ENCODE assay signal across 1 cellular context in the genomic region with DNA sequence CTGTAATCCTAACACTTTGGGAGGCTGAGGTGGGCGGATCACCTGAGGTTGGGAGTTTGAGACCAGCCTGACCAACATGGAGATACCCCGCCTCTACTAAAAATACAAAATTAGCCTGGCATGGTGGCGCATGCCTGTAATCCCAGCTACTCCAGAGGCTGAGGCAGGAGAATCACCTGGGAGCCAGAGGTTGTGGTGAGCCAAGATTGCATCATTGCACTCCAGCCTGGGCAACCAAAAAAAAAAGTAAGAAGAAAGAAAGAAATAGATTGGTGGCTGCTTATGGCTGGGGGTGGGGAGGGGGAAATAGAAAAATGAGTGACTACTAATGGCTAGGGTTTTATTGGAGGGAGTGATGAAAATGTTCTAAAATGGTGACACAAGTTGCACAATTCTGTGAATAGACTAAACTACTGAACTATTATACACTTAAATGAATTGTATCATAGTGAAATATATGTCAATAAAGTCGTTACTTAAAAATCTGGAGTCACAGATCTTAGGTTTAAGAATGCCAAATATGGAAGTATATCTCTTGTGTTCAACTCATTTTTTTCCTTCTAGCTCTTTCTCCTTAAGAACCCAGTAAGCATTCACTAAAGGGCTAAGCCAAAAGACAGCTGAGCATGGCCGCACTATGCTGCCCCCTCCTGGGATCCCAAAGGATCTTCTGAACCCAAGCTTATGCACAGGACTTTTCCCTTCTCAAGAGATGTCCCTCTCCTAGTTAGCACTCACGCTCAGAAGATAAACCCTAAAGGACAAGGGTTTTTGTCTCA.
TF ChIP-seq lines count a peak whose summit lies in the region.

No MANE protein-coding gene starts in this region.

TF ChIP-seq in HEK293, 187 proteins besides CTCF, POLR2A, EP300 and RAD21 (continued from another document):
- TF ChIP-seq PRDM4 (tag by site-specific recombination; IDR thresholded peaks at IDR 0.05) (no peak), ZNF248 (tag by site-specific recombination; IDR thresholded peaks at IDR 0.05) (no peak), ZNF169 (tag by site-specific recombination; IDR thresholded peaks at IDR 0.05) (no peak), ZBTB17 (tag by site-specific recombination; IDR thresholded peaks at IDR 0.05) (peak; percentile 49), FEZF1 (tag by site-specific recombination; IDR thresholded peaks at IDR 0.05) (peak; percentile 36), ZNF335 (tag by site-specific recombination; conservative IDR thresholded peaks at IDR 0.05) (peak; percentile 48; the same call in 1 of the 2 replicates), ZNF664 (tag by site-specific recombination; IDR thresholded peaks at IDR 0.05) (peak; percentile 92), ZNF654 (tag by site-specific recombination; IDR thresholded peaks at IDR 0.05; ENCODE audit: low read depth) (peak; percentile 55), REST (tag by site-specific recombination; IDR thresholded peaks at IDR 0.05) (no peak), ZNF394 (tag by site-specific recombination; IDR thresholded peaks at IDR 0.05; ENCODE audit: borderline replicate concordance) (peak; percentile 65; the same call in 1 of the 2 replicates), ZFHX2 (tag by site-specific recombination; conservative IDR thresholded peaks at IDR 0.05) (0 out of 2 replicates have a peak, but pooled peaks have one; percentile 14), ZFP41 (tag by site-specific recombination; IDR thresholded peaks at IDR 0.05; ENCODE audit: borderline replicate concordance) (no peak), KLF16 (tag by site-specific recombination; IDR thresholded peaks at IDR 0.05) (peak; percentile 45; the same call in 1 of the 2 replicates)
- TF ChIP-seq, protein P1, sequence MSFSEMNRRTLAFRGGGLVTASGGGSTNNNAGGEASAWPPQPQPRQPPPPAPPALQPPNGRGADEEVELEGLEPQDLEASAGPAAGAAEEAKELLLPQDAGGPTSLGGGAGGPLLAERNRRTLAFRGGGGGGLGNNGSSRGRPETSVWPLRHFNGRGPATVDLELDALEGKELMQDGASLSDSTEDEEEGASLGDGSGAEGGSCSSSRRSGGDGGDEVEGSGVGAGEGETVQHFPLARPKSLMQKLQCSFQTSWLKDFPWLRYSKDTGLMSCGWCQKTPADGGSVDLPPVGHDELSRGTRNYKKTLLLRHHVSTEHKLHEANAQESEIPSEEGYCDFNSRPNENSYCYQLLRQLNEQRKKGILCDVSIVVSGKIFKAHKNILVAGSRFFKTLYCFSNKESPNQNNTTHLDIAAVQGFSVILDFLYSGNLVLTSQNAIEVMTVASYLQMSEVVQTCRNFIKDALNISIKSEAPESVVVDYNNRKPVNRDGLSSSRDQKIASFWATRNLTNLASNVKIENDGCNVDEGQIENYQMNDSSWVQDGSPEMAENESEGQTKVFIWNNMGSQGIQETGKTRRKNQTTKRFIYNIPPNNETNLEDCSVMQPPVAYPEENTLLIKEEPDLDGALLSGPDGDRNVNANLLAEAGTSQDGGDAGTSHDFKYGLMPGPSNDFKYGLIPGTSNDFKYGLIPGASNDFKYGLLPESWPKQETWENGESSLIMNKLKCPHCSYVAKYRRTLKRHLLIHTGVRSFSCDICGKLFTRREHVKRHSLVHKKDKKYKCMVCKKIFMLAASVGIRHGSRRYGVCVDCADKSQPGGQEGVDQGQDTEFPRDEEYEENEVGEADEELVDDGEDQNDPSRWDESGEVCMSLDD (tag by site-specific recombination; IDR thresholded peaks at IDR 0.05), result no peak
- TF ChIP-seq, protein P2, sequence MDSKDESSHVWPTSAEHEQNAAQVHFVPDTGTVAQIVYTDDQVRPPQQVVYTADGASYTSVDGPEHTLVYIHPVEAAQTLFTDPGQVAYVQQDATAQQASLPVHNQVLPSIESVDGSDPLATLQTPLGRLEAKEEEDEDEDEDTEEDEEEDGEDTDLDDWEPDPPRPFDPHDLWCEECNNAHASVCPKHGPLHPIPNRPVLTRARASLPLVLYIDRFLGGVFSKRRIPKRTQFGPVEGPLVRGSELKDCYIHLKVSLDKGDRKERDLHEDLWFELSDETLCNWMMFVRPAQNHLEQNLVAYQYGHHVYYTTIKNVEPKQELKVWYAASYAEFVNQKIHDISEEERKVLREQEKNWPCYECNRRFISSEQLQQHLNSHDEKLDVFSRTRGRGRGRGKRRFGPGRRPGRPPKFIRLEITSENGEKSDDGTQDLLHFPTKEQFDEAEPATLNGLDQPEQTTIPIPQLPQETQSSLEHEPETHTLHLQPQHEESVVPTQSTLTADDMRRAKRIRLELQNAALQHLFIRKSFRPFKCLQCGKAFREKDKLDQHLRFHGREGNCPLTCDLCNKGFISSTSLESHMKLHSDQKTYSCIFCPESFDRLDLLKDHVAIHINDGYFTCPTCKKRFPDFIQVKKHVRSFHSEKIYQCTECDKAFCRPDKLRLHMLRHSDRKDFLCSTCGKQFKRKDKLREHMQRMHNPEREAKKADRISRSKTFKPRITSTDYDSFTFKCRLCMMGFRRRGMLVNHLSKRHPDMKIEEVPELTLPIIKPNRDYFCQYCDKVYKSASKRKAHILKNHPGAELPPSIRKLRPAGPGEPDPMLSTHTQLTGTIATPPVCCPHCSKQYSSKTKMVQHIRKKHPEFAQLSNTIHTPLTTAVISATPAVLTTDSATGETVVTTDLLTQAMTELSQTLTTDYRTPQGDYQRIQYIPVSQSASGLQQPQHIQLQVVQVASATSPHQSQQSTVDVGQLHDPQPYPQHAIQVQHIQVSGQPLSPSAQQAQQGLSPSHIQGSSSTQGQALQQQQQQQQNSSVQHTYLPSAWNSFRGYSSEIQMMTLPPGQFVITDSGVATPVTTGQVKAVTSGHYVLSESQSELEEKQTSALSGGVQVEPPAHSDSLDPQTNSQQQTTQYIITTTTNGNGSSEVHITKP (tag by site-specific recombination; IDR thresholded peaks at IDR 0.05), result 0 out of 2 replicates have a peak, but pooled peaks have one; percentile 15
- TF ChIP-seq, protein P3, sequence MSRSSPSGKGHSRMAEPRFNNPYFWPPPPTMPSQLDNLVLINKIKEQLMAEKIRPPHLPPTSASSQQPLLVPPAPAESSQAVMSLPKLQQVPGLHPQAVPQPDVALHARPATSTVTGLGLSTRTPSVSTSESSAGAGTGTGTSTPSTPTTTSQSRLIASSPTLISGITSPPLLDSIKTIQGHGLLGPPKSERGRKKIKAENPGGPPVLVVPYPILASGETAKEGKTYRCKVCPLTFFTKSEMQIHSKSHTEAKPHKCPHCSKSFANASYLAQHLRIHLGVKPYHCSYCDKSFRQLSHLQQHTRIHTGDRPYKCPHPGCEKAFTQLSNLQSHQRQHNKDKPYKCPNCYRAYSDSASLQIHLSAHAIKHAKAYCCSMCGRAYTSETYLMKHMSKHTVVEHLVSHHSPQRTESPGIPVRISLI (tag by site-specific recombination; IDR thresholded peaks at IDR 0.05), result peak; percentile 43; the same call in 1 of the 2 replicates
